15 cellular contexts compared by ENCODE assay signal in the genomic region with DNA sequence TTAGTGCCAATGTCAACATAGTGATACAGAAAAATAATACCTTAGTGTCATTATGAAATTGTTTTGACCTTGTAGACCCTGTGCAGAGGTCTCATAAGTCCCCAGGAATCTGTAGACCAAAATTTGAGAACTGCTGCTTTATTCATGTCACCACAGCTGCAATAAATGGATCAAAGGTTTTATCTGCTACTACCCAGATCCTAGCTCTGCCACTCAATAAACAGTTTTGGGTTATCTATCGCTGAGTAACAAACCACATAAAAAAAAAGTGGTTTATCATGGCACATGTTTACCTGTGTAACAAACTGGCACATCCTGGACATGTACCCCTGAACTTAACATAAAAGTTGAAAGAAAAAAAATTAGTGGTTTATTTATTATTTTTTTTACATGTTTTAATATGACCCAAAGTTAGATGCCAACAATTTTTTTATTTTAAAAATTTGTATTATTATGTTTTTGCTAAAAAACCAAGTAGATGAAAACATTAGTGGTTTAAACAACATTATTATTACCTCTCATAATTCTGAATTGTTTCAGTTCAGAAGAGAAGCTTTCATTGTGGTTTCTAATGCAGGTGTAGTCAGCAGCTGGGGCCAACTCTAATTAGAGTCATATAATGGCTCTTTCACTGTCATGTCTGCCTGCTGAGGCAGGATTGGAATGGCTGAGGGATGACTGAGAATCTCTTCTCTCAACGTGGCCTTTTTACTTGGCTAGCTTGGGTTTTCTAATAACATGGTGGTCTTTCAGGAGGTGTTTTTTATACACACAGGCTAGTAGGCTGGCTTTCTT.
"Had no signal": no experiment of that assay in that cellular context is flagged by ENCODE, and none has a peak within 500 bp of the region (broad histone marks: within the 10 kb centered on the region; RNA-seq: fewer than 3 reads in every experiment).

No MANE protein-coding gene starts in this region.

- H3K4me1 ChIP-seq: esophagus squamous epithelium, tibial nerve had no signal

- H3K9me3 ChIP-seq: body of pancreas, esophagus squamous epithelium, tibial nerve had no signal

- H3K36me3 ChIP-seq: esophagus squamous epithelium, tibial nerve had no signal

- DNase-seq: activated CD4-positive, alpha-beta T cell treated with anti-CD3 and anti-CD28 coated beads, Interleukin-2, amount 10 ng/mL, durations not matched to agents 24 days and 14 days; activated CD8-positive, alpha-beta T cell treated with anti-CD3 and anti-CD28 coated beads for 36 hours; activated naive CD4-positive, alpha-beta T cell treated with Interleukin-2 at 50 U/mL for 16 hours; activated naive CD8-positive, alpha-beta T cell treated with anti-CD3 and anti-CD28 coated beads, Interleukin-2, amount 10 ng/mL, durations not matched to agents 7 days and 5 days; activated T-cell treated with anti-CD3 and anti-CD28 coated beads, Interleukin-2, amount 50 U/mL, for 1 hour; body of pancreas; effector memory CD8-positive, alpha-beta T cell; esophagus squamous epithelium; immature natural killer cell; kidney glomerular epithelial cell; left ventricle myocardium superior; nephron progenitor cell; stimulated activated CD4-positive, alpha-beta T cell treated with anti-CD3 and anti-CD28 coated beads, Interleukin-12 subunit alpha, Interleukin-12 subunit beta, amount 100 ng/mL, for 4 hours; stimulated activated CD4-positive, alpha-beta T cell treated with anti-CD3 and anti-CD28 coated beads, Interleukin-1b, Interleukin-23, amount 100 ng/mL, for 48 hours had no signal

- H3K27ac ChIP-seq: body of pancreas, esophagus squamous epithelium, tibial nerve had no signal

- H3K27me3 ChIP-seq: body of pancreas, esophagus squamous epithelium, tibial nerve had no signal

- H3K4me3 ChIP-seq: body of pancreas, esophagus squamous epithelium, tibial nerve had no signal
